In genomic region chr14:65100905-65101541, GRCh38 we compare ENCODE assay signal across 8 cellular contexts. TPM values are rescaled to one million over a fixed set of nuclear protein-coding genes. Genes with fewer than 3 reads are reported as not detected.
A peak's percentile ranks its signal among the peaks of the same experiment; 100 is the strongest.
DNase-seq lines count a peak whose midpoint lies in the region; ATAC-seq and TF ChIP-seq lines count a peak whose summit lies in the region.

No MANE protein-coding gene starts in this region.

- peak overlapping the region; percentile 93 for H3K27ac Mint-ChIP-seq in activated naive CD4-positive, alpha-beta T cell treated with anti-CD3 and anti-CD28 coated beads, Interleukin-2, amount 10 ng/mL, durations not matched to agents 7 days and 5 days

- H3K27me3 Mint-ChIP-seq in activated naive CD4-positive, alpha-beta T cell treated with anti-CD3 and anti-CD28 coated beads, Interleukin-2, amount 10 ng/mL, durations not matched to agents 7 days and 5 days, result peaks cover 16% of the 10 kb centered on the region

- H3K27me3 ChIP-seq in left lung, result no peaks in the 10 kb centered on the region
- H3K27me3 ChIP-seq in transverse colon, result no peaks in the 10 kb centered on the region

- no peak for TF ChIP-seq CTCF in left lung (IDR thresholded peaks at IDR 0.05)
- no peak for TF ChIP-seq CTCF in transverse colon (IDR thresholded peaks at IDR 0.05)

- no peaks in the 10 kb centered on the region for H3K9me3 Mint-ChIP-seq in activated naive CD4-positive, alpha-beta T cell treated with anti-CD3 and anti-CD28 coated beads, Interleukin-2, amount 10 ng/mL, durations not matched to agents 7 days and 5 days

- DNase-seq in activated naive CD4-positive, alpha-beta T cell treated with anti-CD3 and anti-CD28 coated beads, Interleukin-2, amount 10 ng/mL, durations not matched to agents 7 days and 5 days, result no peak
- DNase-seq in activated naive CD4-positive, alpha-beta T cell treated with anti-CD3 and anti-CD28 coated beads, Interleukin-2, amount 50 U/mL, for 16 hours, result no peak
- DNase-seq in amniotic epithelial cell (ENCODE audit: low read depth), result peak; percentile 29
- DNase-seq in left lung, result no peak
- no peak for DNase-seq in transverse colon
- DNase-seq in anterior cingulate cortex (lab: John Stamatoyannopoulos, UW), result no peak
- no peak for DNase-seq in germinal center (ENCODE audit: low spot score)
- DNase-seq in H4 (ENCODE audit: low spot score), result no peak

- H3K4me3 ChIP-seq in left lung (peak overlapping the region; percentile 83 to 97), transverse colon (peak overlapping the region; percentile 86 to 96 (median 92))

- H3K27ac ChIP-seq in left lung (peak overlapping the region; percentile 91 to 98), transverse colon (peak overlapping the region; percentile 94)

- peaks cover 0 to 21% of the 10 kb centered on the region in 2 donors for H3K36me3 ChIP-seq in left lung
- no peaks in the 10 kb centered on the region for H3K36me3 ChIP-seq in transverse colon

- no peak for ATAC-seq in left lung

- TF ChIP-seq EP300 in transverse colon (IDR thresholded peaks at IDR 0.05; ENCODE audit: low read depth), result no peak

- no peaks in the 10 kb centered on the region for H3K9me3 ChIP-seq in left lung
- no peaks in the 10 kb centered on the region for H3K9me3 ChIP-seq in transverse colon

- H3K4me1 Mint-ChIP-seq in activated naive CD4-positive, alpha-beta T cell treated with anti-CD3 and anti-CD28 coated beads, Interleukin-2, amount 10 ng/mL, durations not matched to agents 7 days and 5 days, result peaks cover 54% of the 10 kb centered on the region

- CTCF ChIA-PET in activated naive CD4-positive, alpha-beta T cell treated with anti-CD3 and anti-CD28 coated beads, Interleukin-2, amount 10 ng/mL, durations not matched to agents 7 days and 5 days (lab: Charles Lee), result no interaction called here

- H3K4me1 ChIP-seq in left lung, result peaks cover 34 to 57% of the 10 kb centered on the region in 2 donors
- peaks cover 32 to 69% (median 47%) of the 10 kb centered on the region in 4 donors for H3K4me1 ChIP-seq in transverse colon

- H3K36me3 Mint-ChIP-seq in activated naive CD4-positive, alpha-beta T cell treated with anti-CD3 and anti-CD28 coated beads, Interleukin-2, amount 10 ng/mL, durations not matched to agents 7 days and 5 days, result peaks cover 40% of the 10 kb centered on the region

- peak overlapping the region; percentile 90 for H3K4me3 Mint-ChIP-seq in activated naive CD4-positive, alpha-beta T cell treated with anti-CD3 and anti-CD28 coated beads, Interleukin-2, amount 10 ng/mL, durations not matched to agents 7 days and 5 days

- in situ Hi-C loops in transverse colon (cut with MboI; ENCODE audit: low pct_ligation_motif_present in 1 of 4, low pct_unique_long_range_greater_than_20kb in 1 of 4, low sequenced_read_pairs in 3 of 4), result no loop called here

- TF ChIP-seq POLR2A in transverse colon (IDR thresholded peaks at IDR 0.05), result no peak

- intact Hi-C loops in left lung (cut with DNase I), result no loop called here
- intact Hi-C loops in transverse colon (cut with DNase I; ENCODE audit: low total_unique reads), result loop anchor here (5.0 kb wide), 1 partner anchor 114 kb away; the partner anchor contains the start of gene FNTB

- WGBS in transverse colon (ENCODE audit: low coverage in 1 of 2), 2 donors, result 25 to 36% methylated on average over 6 of the region's 6 CpGs

RNA-seq across cellular contexts. Expression of gene MAX, which starts 1.3 kb away (rescaled TPM):
- total RNA-seq in left lung, result 10 to 100 TPM; 87.2 to 96.5 TPM
- 100 to 1,000 TPM in 1 of 4 donors, 10 to 100 TPM in 3; 35.8 to 139 (median 87.0) TPM for total RNA-seq in transverse colon
- total RNA-seq in H4 (2014; rRNA removed; shearing (Covaris generic)), result 36.6 and 39.9 TPM in 2 replicates
